12 cellular contexts compared by ENCODE assay signal in genomic region chr1:15249032-15249601, GRCh38. TPM values are rescaled to one million over a fixed set of nuclear protein-coding genes. Genes with fewer than 3 reads are reported as not detected.
DNase-seq lines count a peak whose midpoint lies in the region; ATAC-seq and TF ChIP-seq lines count a peak whose summit lies in the region.
"Had no signal": no experiment of that assay in that cellular context is flagged by ENCODE, and none has a peak within 500 bp of the region (broad histone marks: within the 10 kb centered on the region; RNA-seq: fewer than 3 reads in every experiment).

No MANE protein-coding gene starts in this region.

- no peaks in the 10 kb centered on the region for H3K79me1 ChIP-seq in trophoblast cell (ENCODE audit: low read length)

- peak overlapping the region in 5 of 7 donors; percentile 0 to 51 (median 11) for H3K27ac Mint-ChIP-seq in CD14-positive monocyte
- H3K27ac Mint-ChIP-seq in naive thymus-derived CD8-positive, alpha-beta T cell: peak overlapping the region in 9 of 10 donors; percentile 3 to 84 (median 63)

- intact Hi-C loops in CD14-positive monocyte (cut with micrococcal nuclease): no loop called here

- no peak overlapping the region for H3K4ac ChIP-seq in trophoblast cell (ENCODE audit: low read depth, low read length)

- no CpG with 5 or more reads among the region's 6 CpGs for WGBS in trophoblast cell (ENCODE audit: extremely low coverage, insufficient coverage, insufficient read length)

- no peak overlapping the region for H4K8ac ChIP-seq in trophoblast cell (ENCODE audit: low read depth, low read length)

- H2AK5ac ChIP-seq in trophoblast cell (ENCODE audit: low read length): no peak overlapping the region

- no peak overlapping the region for H3K18ac ChIP-seq in trophoblast cell (ENCODE audit: low read length)

- H3K9me3 ChIP-seq in trophoblast cell (ENCODE audit: insufficient read depth, low read depth, low read length): peaks cover 6% of the 10 kb centered on the region
- H3K9me3 ChIP-seq: vagina had no signal

- H4K12ac ChIP-seq in trophoblast cell (ENCODE audit: low read depth, low read length): no peak overlapping the region

- no peak overlapping the region for H3K4me2 ChIP-seq in trophoblast cell (ENCODE audit: low read length)

- DNase-seq in CD14-positive monocyte (ENCODE audit: low spot score) (no peak), trophoblast cell (no peak), DMS79 treated with DMSO at 0.1 percent for 48 hours (lab: John Stamatoyannopoulos, UW) (no peak), NOMO-1 treated with dmso at 0.1 percent for 144 hours (lab: John Stamatoyannopoulos, UW; ENCODE audit: unreplicated experiment) (no peak)
- DNase-seq in Jurkat, Clone E6-1 (ENCODE audit: low read depth, low spot score): peak; percentile 92
- DNase-seq in activated CD8-positive, alpha-beta memory T cell treated with anti-CD3 and anti-CD28 coated beads, Interleukin-2, amount 50 U/mL, for 48 hours: peak; percentile 69
- peak in 9 of 10 donors; percentile 14 to 80 (median 52) for DNase-seq in naive thymus-derived CD8-positive, alpha-beta T cell
- DNase-seq: AML-193, retina had no signal

- no peak overlapping the region for H2AFZ ChIP-seq in trophoblast cell (ENCODE audit: insufficient read depth, low read length, poor library complexity)

- no peak overlapping the region for H3K9ac ChIP-seq in trophoblast cell (ENCODE audit: low read length)

- no peak overlapping the region for H2BK12ac ChIP-seq in trophoblast cell (ENCODE audit: low read length)

- H2BK120ac ChIP-seq in trophoblast cell (ENCODE audit: insufficient read depth, low read length, poor library complexity): no peak overlapping the region

- peaks cover 10 to 13% of the 10 kb centered on the region in 2 donors for H3K36me3 Mint-ChIP-seq in CD14-positive monocyte
- peaks cover 0 to 10% (median 0%) of the 10 kb centered on the region in 3 donors for H3K36me3 Mint-ChIP-seq in naive thymus-derived CD8-positive, alpha-beta T cell

- peak overlapping the region in 1 of 2 donors; percentile 62 for H3K4me3 Mint-ChIP-seq in CD14-positive monocyte
- H3K4me3 Mint-ChIP-seq in naive thymus-derived CD8-positive, alpha-beta T cell: peak overlapping the region in 9 of 10 donors; percentile 25 to 73 (median 53)

- H3K36me3 ChIP-seq in trophoblast cell (ENCODE audit: control insufficient read depth in 1 of 2, insufficient read depth in 2 of 2, low read length in 2 of 2): no peaks in the 10 kb centered on the region
- H3K36me3 ChIP-seq: vagina had no signal

- no peak overlapping the region for H3K27ac ChIP-seq in trophoblast cell (ENCODE audit: low read depth, low read length)
- H3K27ac ChIP-seq: vagina had no signal

- no peak overlapping the region for H3K4me3 ChIP-seq in Jurkat, Clone E6-1 (ENCODE audit: low read length)
- no peak overlapping the region for H3K4me3 ChIP-seq in trophoblast cell (ENCODE audit: low read depth, low read length)
- H3K4me3 ChIP-seq: vagina had no signal

- no peak overlapping the region for H4K91ac ChIP-seq in trophoblast cell (ENCODE audit: low read depth, low read length)

- H3K9me3 Mint-ChIP-seq in CD14-positive monocyte: peaks cover 17 to 29% (median 22%) of the 10 kb centered on the region in 7 donors
- peaks cover 0 to 13% (median 0%) of the 10 kb centered on the region in 9 donors for H3K9me3 Mint-ChIP-seq in naive thymus-derived CD8-positive, alpha-beta T cell

- H3K27me3 ChIP-seq in trophoblast cell (ENCODE audit: insufficient read depth, low read length): peaks cover 2% of the 10 kb centered on the region
- H3K27me3 ChIP-seq: vagina had no signal

- TF ChIP-seq CTCF in CD14-positive monocyte (IDR thresholded peaks at IDR 0.05): no peak

- H3K14ac ChIP-seq in trophoblast cell (ENCODE audit: low read length): no peak overlapping the region

- H2BK5ac ChIP-seq in trophoblast cell (ENCODE audit: low read depth, low read length, poor library complexity): no peak overlapping the region

- H3K79me2 ChIP-seq in trophoblast cell (ENCODE audit: control insufficient read depth, insufficient read depth, low read length, poor library complexity): no peaks in the 10 kb centered on the region

- POLR2A ChIA-PET in naive thymus-derived CD8-positive, alpha-beta T cell (lab: Charles Lee): no interaction called here

- peaks cover 51% of the 10 kb centered on the region for H3K4me1 Mint-ChIP-seq in CD14-positive monocyte
- H3K4me1 Mint-ChIP-seq in naive thymus-derived CD8-positive, alpha-beta T cell: peaks cover 17 to 58% (median 43%) of the 10 kb centered on the region in 4 donors

- peak; percentile 84 to 96 for ATAC-seq in naive thymus-derived CD8-positive, alpha-beta T cell
- ATAC-seq in HG03469 (IDR thresholded peaks at IDR 0.05; ENCODE audit: unreplicated experiment): no peak
- ATAC-seq: left lobe of liver had no signal

- peaks cover 15 to 33% (median 20%) of the 10 kb centered on the region in 3 donors for H3K27me3 Mint-ChIP-seq in CD14-positive monocyte (ENCODE audit: low read depth in 3 of 3)
- H3K27me3 Mint-ChIP-seq in naive thymus-derived CD8-positive, alpha-beta T cell: peaks cover 24 to 50% (median 36%) of the 10 kb centered on the region in 5 donors

- peaks cover 3 to 5% of the 10 kb centered on the region in 2 experiments for H3K4me1 ChIP-seq in trophoblast cell (ENCODE audit: control insufficient read depth in 1 of 2, insufficient read depth in 2 of 2, low read length in 2 of 2)

- no peak overlapping the region for H3K23ac ChIP-seq in trophoblast cell (ENCODE audit: low read length)

RNA-seq across cellular contexts. Expression of gene FHAD1, which starts 2.1 kb away (rescaled TPM):
- under 1 TPM in 1 of 2 donors, not detected in 1; 0.69 TPM for polyA plus RNA-seq in CD14-positive monocyte
- polyA plus RNA-seq in Jurkat, Clone E6-1 (2012; ENCODE audit: insufficient read depth, insufficient read length): not detected
- not detected for total RNA-seq in naive thymus-derived CD8-positive, alpha-beta T cell
- polyA plus RNA-seq in naive thymus-derived CD8-positive, alpha-beta T cell: not detected
- polyA plus RNA-seq in trophoblast cell (2013): 0.06 and 0.11 TPM in 2 replicates
- total RNA-seq: left lobe of liver, vagina had no signal

Comparison
In these comparisons a context has a peak if more than half of its experiments do, and no peak if none do; other contexts are left out.
1. DNase-seq: peak in Jurkat, Clone E6-1 (single experiment), activated CD8-positive, alpha-beta memory T cell treated with anti-CD3 and anti-CD28 coated beads, Interleukin-2, amount 50 U/mL, for 48 hours (single experiment) and naive thymus-derived CD8-positive, alpha-beta T cell (9 of 10); none in CD14-positive monocyte (single experiment), trophoblast cell (0 of 2), DMS79 treated with DMSO at 0.1 percent for 48 hours (single experiment) and NOMO-1 treated with dmso at 0.1 percent for 144 hours (single experiment).